23 cellular contexts compared by ENCODE assay signal in the genomic region with DNA sequence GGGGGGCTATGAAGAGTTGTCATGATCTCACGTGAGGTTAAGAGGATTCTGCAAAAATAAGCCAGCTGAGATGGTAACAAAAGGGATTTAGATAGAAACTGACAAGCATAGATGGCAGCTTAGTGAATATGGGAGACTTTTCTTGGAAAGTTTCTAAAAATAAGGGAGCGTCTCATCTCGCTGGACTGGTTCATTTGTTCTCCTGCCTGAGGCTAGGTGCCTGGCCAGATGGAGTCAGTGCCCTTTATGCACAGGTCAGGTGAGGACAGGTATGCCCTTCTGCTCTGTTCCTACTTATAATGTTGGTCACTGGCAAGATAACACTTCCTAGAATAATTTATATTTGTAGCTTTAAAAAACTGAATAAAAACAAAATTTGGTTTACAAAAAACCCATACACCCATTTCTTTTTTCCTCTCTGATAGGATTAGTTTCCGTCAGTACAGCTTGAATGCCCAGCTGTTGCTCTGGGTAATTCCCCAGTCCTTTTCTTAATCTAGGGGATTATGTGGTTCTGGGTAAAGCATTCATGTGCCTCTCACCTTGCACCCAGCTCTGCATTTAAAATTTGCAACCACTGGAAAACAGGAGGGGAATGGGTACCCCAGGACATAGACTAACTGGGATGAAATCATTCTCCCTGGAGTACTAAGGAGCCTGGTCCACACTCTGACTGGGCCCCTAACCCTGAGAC.
"Had no signal": no experiment of that assay in that cellular context is flagged by ENCODE, and none has a peak within 500 bp of the region (broad histone marks: within the 10 kb centered on the region; RNA-seq: fewer than 3 reads in every experiment).

No MANE protein-coding gene starts in this region.

- H3K9me3 Mint-ChIP-seq: endodermal cell; naive thymus-derived CD4-positive, alpha-beta T cell; nephron progenitor cell had no signal

- H3K27me3 Mint-ChIP-seq: naive thymus-derived CD4-positive, alpha-beta T cell had no signal

- FAIRE-seq: endothelial cell of umbilical vein, kidney had no signal

- H3K36me3 ChIP-seq: uterus had no signal

- H3K4me3 Mint-ChIP-seq: endodermal cell; naive thymus-derived CD4-positive, alpha-beta T cell; nephron progenitor cell had no signal

- DNase-seq: effector CD4-positive, alpha-beta T cell; endodermal cell; foreskin keratinocyte; head of caudate nucleus; kidney; left colon; mesendoderm; naive thymus-derived CD4-positive, alpha-beta T cell; nephron progenitor cell; retina; right lobe of liver; stimulated activated CD4-positive, alpha-beta T cell treated with anti-CD3 and anti-CD28 coated beads, Interleukin-12 subunit alpha, Interleukin-12 subunit beta, amount 100 ng/mL, for 4 hours; stimulated activated naive CD4-positive, alpha-beta T cell; tibial artery; upper lobe of left lung; uterus had no signal

- H3K4me1 Mint-ChIP-seq: naive thymus-derived CD4-positive, alpha-beta T cell; nephron progenitor cell had no signal

- H3K27ac ChIP-seq: coronary artery, foreskin keratinocyte, hepatocyte, parathyroid adenoma, prostate gland, right lobe of liver, skin epidermis, suprapubic skin, tibial artery, upper lobe of left lung, uterus had no signal

- H3K27ac Mint-ChIP-seq: naive thymus-derived CD4-positive, alpha-beta T cell had no signal

- H3K4me1 ChIP-seq: foreskin keratinocyte, parathyroid adenoma, prostate gland, right lobe of liver, uterus had no signal

- H3K4me3 ChIP-seq: coronary artery, hepatocyte, prostate gland, right lobe of liver, skin epidermis, suprapubic skin, tibial artery, upper lobe of left lung, uterus had no signal

- ATAC-seq: foreskin keratinocyte; left colon; naive thymus-derived CD4-positive, alpha-beta T cell had no signal

- H3K27me3 ChIP-seq: foreskin keratinocyte, hepatocyte, right lobe of liver, suprapubic skin, tibial artery, upper lobe of left lung, uterus had no signal

- H3K9me3 ChIP-seq: prostate gland, right lobe of liver, suprapubic skin, tibial artery, upper lobe of left lung, uterus had no signal
